Comparison of ENCODE assay signal across 9 cellular contexts in the genomic region with DNA sequence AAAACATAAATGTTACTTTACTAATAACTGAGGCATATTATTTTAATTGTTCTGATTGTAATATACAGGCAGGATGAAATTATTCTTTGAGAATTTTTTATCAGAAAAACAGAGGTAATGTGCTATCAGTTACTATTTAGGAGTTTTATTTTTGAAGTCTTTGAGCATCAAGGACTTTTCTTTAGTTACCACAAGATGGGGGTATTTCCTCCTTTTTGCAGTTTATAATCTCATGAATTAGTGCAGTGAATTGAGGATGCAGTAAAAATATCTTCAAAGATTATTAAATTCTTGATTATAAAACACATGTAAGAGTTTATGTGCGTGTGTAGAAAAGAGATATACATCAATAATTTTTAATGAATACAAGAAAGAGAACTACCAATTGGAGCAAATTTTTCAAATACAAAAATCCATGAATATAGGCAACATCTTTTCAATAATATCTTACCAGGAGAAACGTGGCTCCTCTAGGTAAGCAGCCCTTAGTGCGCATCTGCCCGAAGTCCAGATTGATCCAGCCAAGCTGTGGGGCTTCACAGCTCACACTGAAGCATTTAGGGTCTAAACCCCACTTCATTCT.
DNase-seq lines count a peak whose midpoint lies in the region; ATAC-seq, FAIRE-seq and TF ChIP-seq lines count a peak whose summit lies in the region.
"Had no signal": no experiment of that assay in that cellular context is flagged by ENCODE, and none has a peak within 500 bp of the region (broad histone marks: within the 10 kb centered on the region; RNA-seq: fewer than 3 reads in every experiment).

No MANE protein-coding gene starts in this region.

- no peak overlapping the region for H3K4me3 Mint-ChIP-seq in mesothelial cell of epicardium
- H3K4me3 Mint-ChIP-seq: central memory CD8-positive, alpha-beta T cell had no signal

- in situ Hi-C loops in astrocyte of the cerebellum (cut with HindIII; ENCODE audit: low sequenced_read_pairs), result no loop called here

- TF ChIP-seq CTCF in D721Med (IDR thresholded peaks at IDR 0.05; ENCODE audit: insufficient read depth, missing control alignments) (peak; percentile 38), astrocyte of the cerebellum (IDR thresholded peaks at IDR 0.05; ENCODE audit: low read depth, low read length, missing control alignments) (peak; percentile 35), mesothelial cell of epicardium (IDR thresholded peaks at IDR 0.05; ENCODE audit: unreplicated experiment) (peak; percentile 43)

- no peak for FAIRE-seq in D721Med (lab: Jason Lieb, UNC)

- H3K4me3 ChIP-seq in astrocyte of the cerebellum (ENCODE audit: low read depth, low read length), result no peak overlapping the region

- no peaks in the 10 kb centered on the region for H3K27me3 Mint-ChIP-seq in mesothelial cell of epicardium (ENCODE audit: low read depth)
- H3K27me3 Mint-ChIP-seq: central memory CD8-positive, alpha-beta T cell had no signal

- ATAC-seq in GM18519 (IDR thresholded peaks at IDR 0.05; ENCODE audit: low FRiP score, unreplicated experiment), result no peak

- H3K36me3 Mint-ChIP-seq in mesothelial cell of epicardium, result no peaks in the 10 kb centered on the region

- no peaks in the 10 kb centered on the region for H3K4me1 Mint-ChIP-seq in mesothelial cell of epicardium
- H3K4me1 Mint-ChIP-seq: central memory CD8-positive, alpha-beta T cell had no signal

- H3K9me3 Mint-ChIP-seq in mesothelial cell of epicardium, result no peaks in the 10 kb centered on the region
- H3K9me3 Mint-ChIP-seq: central memory CD8-positive, alpha-beta T cell had no signal

- intact Hi-C loops in head of caudate nucleus (cut with DNase I), result no loop called here

- no peak for DNase-seq in D721Med (ENCODE audit: insufficient read length, low spot score)
- DNase-seq in Kasumi-1 (lab: John Stamatoyannopoulos, UW), result peak; percentile 34 to 57
- no peak for DNase-seq in astrocyte of the cerebellum (ENCODE audit: low read depth)
- DNase-seq in mesothelial cell of epicardium (ENCODE audit: low spot score in 2 of 2, unreplicated experiment in 2 of 2), result no peak
- DNase-seq in DMS79 (lab: John Stamatoyannopoulos, UW), result no peak
- no peak for DNase-seq in NCI-H345 treated with DMSO at 0.1 percent for 48 hours (lab: John Stamatoyannopoulos, UW; ENCODE audit: unreplicated experiment)
- no peak for DNase-seq in head of caudate nucleus

- H3K27ac Mint-ChIP-seq in mesothelial cell of epicardium, result no peak overlapping the region

Comparison
In these comparisons a context has a peak if more than half of its experiments do, and no peak if none do; other contexts are left out.
1. DNase-seq: peak in Kasumi-1 (2 of 2); none in D721Med (single experiment), astrocyte of the cerebellum (single experiment), mesothelial cell of epicardium (0 of 2), DMS79 (single experiment), NCI-H345 treated with DMSO at 0.1 percent for 48 hours (single experiment) and head of caudate nucleus (0 of 42).
2. Peak in every context shown above with its lines, with median percentiles within 50 percentile points of each other: CTCF ChIP-seq.